8 cellular contexts compared by ENCODE assay signal in the genomic region with DNA sequence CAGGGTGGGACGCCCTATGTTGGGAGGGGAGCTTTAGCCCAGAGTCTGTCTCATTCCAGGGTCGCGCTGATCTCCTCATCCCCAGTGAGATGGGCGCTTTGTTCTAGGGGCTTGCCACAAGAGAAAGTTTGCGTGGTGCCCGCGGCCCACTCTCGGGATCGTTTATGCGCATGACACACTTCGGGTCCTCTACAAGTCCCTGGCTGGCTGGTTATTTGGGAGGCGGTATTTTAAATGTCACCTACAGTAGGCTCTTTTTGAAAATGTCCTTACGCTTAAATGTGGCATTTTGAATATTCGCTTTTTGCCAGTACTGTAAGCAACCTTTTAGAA. TPM values are rescaled to one million over a fixed set of nuclear protein-coding genes. Genes with fewer than 3 reads are reported as not detected.
DNase-seq lines count a peak whose midpoint lies in the region; TF ChIP-seq lines count a peak whose summit lies in the region.

No MANE protein-coding gene starts in this region.

- no peaks in the 10 kb centered on the region for H3K27me3 ChIP-seq in thyroid gland

- no peaks in the 10 kb centered on the region for H3K9me3 ChIP-seq in mesodermal cell (ENCODE audit: control insufficient read depth, low read length)
- H3K9me3 ChIP-seq in thyroid gland, result no peaks in the 10 kb centered on the region

- TF ChIP-seq CTCF in HFF-Myc (IDR thresholded peaks at IDR 0.05; ENCODE audit: low read depth, low read length, missing control alignments), result no peak
- TF ChIP-seq CTCF in RWPE1 (conservative IDR thresholded peaks at IDR 0.05; ENCODE audit: low read depth), result no peak
- no peak for TF ChIP-seq CTCF in coronary artery (IDR thresholded peaks at IDR 0.05)
- TF ChIP-seq CTCF in thyroid gland (IDR thresholded peaks at IDR 0.05), result no peak

- no peak for TF ChIP-seq POLR2A in thyroid gland (IDR thresholded peaks at IDR 0.05)

- intact Hi-C loops in thyroid gland (cut with DNase I), result no loop called here

- H3K27ac ChIP-seq in RWPE1 (peak overlapping the region; percentile 87), coronary artery (peak overlapping the region; percentile 73 to 95), mesodermal cell (ENCODE audit: low read depth, low read length, severe bottlenecking) (peak overlapping the region; percentile 98), thyroid gland (peak overlapping the region; percentile 58 to 78 (median 77))

- H3K4me1 ChIP-seq in mesodermal cell (ENCODE audit: control insufficient read depth, insufficient read depth, low read length, poor library complexity, severe bottlenecking) (no peaks in the 10 kb centered on the region), thyroid gland (peaks cover 13 to 39% of the 10 kb centered on the region in 2 donors)

- CTCF ChIA-PET in RWPE1 (lab: Yijun Ruan, JAX), result interaction anchor here (0.6 to 0.7 kb wide), 2 partner anchors 20 to 51 kb away, joined by 3 read pairs; no protein-coding TSS in a partner anchor
- CTCF ChIA-PET in HEK293T (lab: Yijun Ruan, JAX), result interaction anchor here (0.5 kb wide), 1 partner anchor 156 kb away, joined by 4 read pairs; no protein-coding TSS in a partner anchor

- H3K4me3 ChIP-seq in HFF-Myc (replicated peaks; ENCODE audit: low read depth, low read length) (peak overlapping the region; percentile 80), coronary artery (peak overlapping the region; percentile 85), mesodermal cell (ENCODE audit: extremely low read depth, insufficient read depth, low read length, poor library complexity, severe bottlenecking) (peak overlapping the region; percentile 80), thyroid gland (replicated peaks in 1 of 3) (peak overlapping the region; percentile 85 to 97 (median 89))

- peaks cover 27% of the 10 kb centered on the region for H3K36me3 ChIP-seq in mesodermal cell (ENCODE audit: control insufficient read depth, insufficient read depth, low read length)
- H3K36me3 ChIP-seq in thyroid gland, result peaks cover 0 to 11% of the 10 kb centered on the region in 2 donors

- WGBS in mesodermal cell (ENCODE audit: insufficient coverage in 2 of 2), 2 experiments, result 0% methylated on average over 11 to 13 of the region's 14 CpGs
- WGBS in thyroid gland, 2 donors, result 0% methylated on average over 10 to 13 of the region's 14 CpGs

- POLR2A ChIA-PET in RWPE1 (lab: Yijun Ruan, JAX; ENCODE audit: low non-redundant PET) (no interaction called here), HEK293T (lab: Yijun Ruan, JAX) (interaction anchor here (0.6 to 3.0 kb wide), 9 partner anchors 9 to 156 kb away, joined by 3 to 28 read pairs (median 6); a partner anchor contains a TSS)

- peak; percentile 55 for DNase-seq in GM03348 (ENCODE audit: low spot score)
- no peak for DNase-seq in HFF-Myc (ENCODE audit: extremely low read depth, low read depth)
- DNase-seq in RWPE1 (ENCODE audit: low spot score), result peak; percentile 8
- no peak for DNase-seq in coronary artery (ENCODE audit: low spot score)
- DNase-seq in thyroid gland, result peak; percentile 42 to 44
- DNase-seq in HEK293T (ENCODE audit: extremely low spot score), result no peak
- no peak for DNase-seq in kidney glomerular epithelial cell (lab: John Stamatoyannopoulos, UW)

TF ChIP-seq in HEK293T, 16 proteins besides CTCF, POLR2A, EP300 and RAD21:
- TF ChIP-seq FOXK2 (IDR thresholded peaks at IDR 0.05) (no peak), LEF1 (IDR thresholded peaks at IDR 0.05; ENCODE audit: borderline replicate concordance) (no peak), NFRKB (IDR thresholded peaks at IDR 0.05) (no peak), BHLHE40 (IDR thresholded peaks at IDR 0.05; ENCODE audit: borderline replicate concordance) (no peak)

RNA-seq across cellular contexts. Expression of a gene that starts 0.5 kb away (rescaled TPM):
- polyA plus RNA-seq in mesodermal cell (2013, experiment 1 of 2), result 67.9 TPM
- polyA plus RNA-seq in mesodermal cell (2013, experiment 2 of 2), result 75.9 TPM
- total RNA-seq in thyroid gland, result 100 to 1,000 TPM in 1 of 4 donors, 10 to 100 TPM in 3; 22.5 to 108 (median 40.1) TPM

RNA-seq across cellular contexts. Expression of a gene that starts 0.7 kb away (rescaled TPM):
- 63.6 TPM for polyA plus RNA-seq in mesodermal cell (2013, experiment 1 of 2)
- 61.7 TPM for polyA plus RNA-seq in mesodermal cell (2013, experiment 2 of 2)
- 10 to 100 TPM; 26.8 to 71.2 (median 46.4) TPM for total RNA-seq in thyroid gland

RNA-seq across cellular contexts. Expression of a gene that starts 24.0 kb away (rescaled TPM):
- 2.8 TPM for polyA plus RNA-seq in mesodermal cell (2013, experiment 1 of 2)
- polyA plus RNA-seq in mesodermal cell (2013, experiment 2 of 2), result 2.1 TPM
- total RNA-seq in thyroid gland, result 10 to 100 TPM; 18.0 to 48.2 (median 40.4) TPM

Comparison
In these comparisons a context has a peak if more than half of its experiments do, and no peak if none do; other contexts are left out.
1. DNase-seq: peak in GM03348 (single experiment), RWPE1 (single experiment) and thyroid gland (2 of 2); none in HFF-Myc (single experiment), coronary artery (single experiment), HEK293T (single experiment) and kidney glomerular epithelial cell (single experiment).
2. Peak in every context shown above with its lines, with median percentiles within 50 percentile points of each other: H3K4me3 ChIP-seq and H3K27ac ChIP-seq.